Comparison of ENCODE assay signal across 1 cellular context in the genomic region with DNA sequence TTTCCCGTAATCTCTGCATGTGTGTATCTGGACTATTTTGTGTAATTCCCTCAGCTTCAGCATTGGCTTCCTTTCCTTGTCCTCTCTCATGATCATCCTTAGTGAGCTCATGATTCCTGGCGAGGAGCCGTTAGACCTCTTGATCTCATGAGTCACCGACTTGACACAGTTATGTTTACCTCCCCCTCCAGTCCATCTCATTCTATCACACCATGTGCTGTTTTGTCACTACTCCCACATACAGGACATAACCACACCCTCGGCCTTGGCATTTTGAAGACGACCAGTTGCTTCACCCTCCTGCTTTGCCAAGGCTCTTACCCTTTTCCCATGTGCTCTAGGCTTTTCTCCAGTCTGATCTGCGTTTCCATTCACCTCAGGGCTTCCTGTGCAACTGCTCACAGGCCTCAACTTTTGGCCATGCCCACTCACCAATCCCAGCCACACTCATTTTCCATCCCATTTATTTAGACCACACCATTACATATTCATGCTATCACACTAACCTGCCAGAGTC.
A peak's percentile ranks its signal among the peaks of the same experiment; 100 is the strongest.
TF ChIP-seq lines count a peak whose summit lies in the region.

No MANE protein-coding gene starts in this region.

TF ChIP-seq in K562, 482 proteins besides CTCF, POLR2A, EP300 and RAD21 (continued from another document and continues in another):
- TF ChIP-seq, protein P1, sequence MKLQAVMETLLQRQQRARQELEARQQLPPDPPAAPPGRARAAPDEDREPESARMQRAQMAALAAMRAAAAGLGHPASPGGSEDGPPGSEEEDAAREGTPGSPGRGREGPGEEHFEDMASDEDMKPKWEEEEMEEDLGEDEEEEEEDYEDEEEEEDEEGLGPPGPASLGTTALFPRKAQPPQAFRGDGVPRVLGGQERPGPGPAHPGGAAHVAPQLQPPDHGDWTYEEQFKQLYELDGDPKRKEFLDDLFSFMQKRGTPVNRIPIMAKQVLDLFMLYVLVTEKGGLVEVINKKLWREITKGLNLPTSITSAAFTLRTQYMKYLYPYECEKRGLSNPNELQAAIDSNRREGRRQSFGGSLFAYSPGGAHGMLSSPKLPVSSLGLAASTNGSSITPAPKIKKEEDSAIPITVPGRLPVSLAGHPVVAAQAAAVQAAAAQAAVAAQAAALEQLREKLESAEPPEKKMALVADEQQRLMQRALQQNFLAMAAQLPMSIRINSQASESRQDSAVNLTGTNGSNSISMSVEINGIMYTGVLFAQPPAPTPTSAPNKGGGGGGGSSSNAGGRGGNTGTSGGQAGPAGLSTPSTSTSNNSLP (IDR thresholded peaks at IDR 0.05; ENCODE audit: borderline replicate concordance, low read depth, low read length): peak; percentile 12; the same call in 1 of the 2 replicates
- no peak for TF ChIP-seq XRCC4 (IDR thresholded peaks at IDR 0.05; ENCODE audit: extremely low read depth, insufficient read depth, insufficient read length)
- no peak for TF ChIP-seq RFX7 (CRISPR knock-in tag; IDR thresholded peaks at IDR 0.05)
- TF ChIP-seq ETV6 (IDR thresholded peaks at IDR 0.05; ENCODE audit: borderline replicate concordance in 1 of 2, low read depth in 2 of 2, low read length in 1 of 2): no peak
- no peak for TF ChIP-seq ETV6 (CRISPR knock-in tag; IDR thresholded peaks at IDR 0.05; ENCODE audit: borderline replicate concordance)
- no peak for TF ChIP-seq TAF7 (tag; IDR thresholded peaks at IDR 0.05)
- TF ChIP-seq, protein P2, sequence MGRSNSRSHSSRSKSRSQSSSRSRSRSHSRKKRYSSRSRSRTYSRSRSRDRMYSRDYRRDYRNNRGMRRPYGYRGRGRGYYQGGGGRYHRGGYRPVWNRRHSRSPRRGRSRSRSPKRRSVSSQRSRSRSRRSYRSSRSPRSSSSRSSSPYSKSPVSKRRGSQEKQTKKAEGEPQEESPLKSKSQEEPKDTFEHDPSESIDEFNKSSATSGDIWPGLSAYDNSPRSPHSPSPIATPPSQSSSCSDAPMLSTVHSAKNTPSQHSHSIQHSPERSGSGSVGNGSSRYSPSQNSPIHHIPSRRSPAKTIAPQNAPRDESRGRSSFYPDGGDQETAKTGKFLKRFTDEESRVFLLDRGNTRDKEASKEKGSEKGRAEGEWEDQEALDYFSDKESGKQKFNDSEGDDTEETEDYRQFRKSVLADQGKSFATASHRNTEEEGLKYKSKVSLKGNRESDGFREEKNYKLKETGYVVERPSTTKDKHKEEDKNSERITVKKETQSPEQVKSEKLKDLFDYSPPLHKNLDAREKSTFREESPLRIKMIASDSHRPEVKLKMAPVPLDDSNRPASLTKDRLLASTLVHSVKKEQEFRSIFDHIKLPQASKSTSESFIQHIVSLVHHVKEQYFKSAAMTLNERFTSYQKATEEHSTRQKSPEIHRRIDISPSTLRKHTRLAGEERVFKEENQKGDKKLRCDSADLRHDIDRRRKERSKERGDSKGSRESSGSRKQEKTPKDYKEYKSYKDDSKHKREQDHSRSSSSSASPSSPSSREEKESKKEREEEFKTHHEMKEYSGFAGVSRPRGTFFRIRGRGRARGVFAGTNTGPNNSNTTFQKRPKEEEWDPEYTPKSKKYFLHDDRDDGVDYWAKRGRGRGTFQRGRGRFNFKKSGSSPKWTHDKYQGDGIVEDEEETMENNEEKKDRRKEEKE (IDR thresholded peaks at IDR 0.05; ENCODE audit: borderline replicate concordance in 1 of 2, control insufficient read depth in 1 of 2, low read depth in 2 of 2, low read length in 1 of 2): no peak
- TF ChIP-seq, protein P3, sequence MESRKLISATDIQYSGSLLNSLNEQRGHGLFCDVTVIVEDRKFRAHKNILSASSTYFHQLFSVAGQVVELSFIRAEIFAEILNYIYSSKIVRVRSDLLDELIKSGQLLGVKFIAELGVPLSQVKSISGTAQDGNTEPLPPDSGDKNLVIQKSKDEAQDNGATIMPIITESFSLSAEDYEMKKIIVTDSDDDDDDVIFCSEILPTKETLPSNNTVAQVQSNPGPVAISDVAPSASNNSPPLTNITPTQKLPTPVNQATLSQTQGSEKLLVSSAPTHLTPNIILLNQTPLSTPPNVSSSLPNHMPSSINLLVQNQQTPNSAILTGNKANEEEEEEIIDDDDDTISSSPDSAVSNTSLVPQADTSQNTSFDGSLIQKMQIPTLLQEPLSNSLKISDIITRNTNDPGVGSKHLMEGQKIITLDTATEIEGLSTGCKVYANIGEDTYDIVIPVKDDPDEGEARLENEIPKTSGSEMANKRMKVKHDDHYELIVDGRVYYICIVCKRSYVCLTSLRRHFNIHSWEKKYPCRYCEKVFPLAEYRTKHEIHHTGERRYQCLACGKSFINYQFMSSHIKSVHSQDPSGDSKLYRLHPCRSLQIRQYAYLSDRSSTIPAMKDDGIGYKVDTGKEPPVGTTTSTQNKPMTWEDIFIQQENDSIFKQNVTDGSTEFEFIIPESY (CRISPR knock-in tag; IDR thresholded peaks at IDR 0.05): no peak
- no peak for TF ChIP-seq YY1 (IDR thresholded peaks at IDR 0.05; ENCODE audit: borderline replicate concordance in 1 of 3, control insufficient read depth in 1 of 3, extremely low read depth in 1 of 3, insufficient read depth in 3 of 3, insufficient read length in 1 of 3, insufficient replicate concordance in 2 of 3, low read depth in 1 of 3, low read length in 2 of 3)
- no peak for TF ChIP-seq SIX5 (IDR thresholded peaks at IDR 0.05; ENCODE audit: borderline replicate concordance in 1 of 2, insufficient read depth in 1 of 2, low read depth in 1 of 2, low read length in 2 of 2)
- no peak for TF ChIP-seq MEF2A (IDR thresholded peaks at IDR 0.05; ENCODE audit: control insufficient read depth, low read depth, low read length)
- peak; percentile 85 for TF ChIP-seq EGR1 (conservative IDR thresholded peaks at IDR 0.05)
- no peak for TF ChIP-seq RBM17 (IDR thresholded peaks at IDR 0.05; ENCODE audit: borderline replicate concordance, low read depth, low read length)
- TF ChIP-seq GATAD2A (IDR thresholded peaks at IDR 0.05): no peak
- no peak for TF ChIP-seq KDM5B (IDR thresholded peaks at IDR 0.05; ENCODE audit: insufficient replicate concordance, low read depth, low read length)
- TF ChIP-seq, protein P4, sequence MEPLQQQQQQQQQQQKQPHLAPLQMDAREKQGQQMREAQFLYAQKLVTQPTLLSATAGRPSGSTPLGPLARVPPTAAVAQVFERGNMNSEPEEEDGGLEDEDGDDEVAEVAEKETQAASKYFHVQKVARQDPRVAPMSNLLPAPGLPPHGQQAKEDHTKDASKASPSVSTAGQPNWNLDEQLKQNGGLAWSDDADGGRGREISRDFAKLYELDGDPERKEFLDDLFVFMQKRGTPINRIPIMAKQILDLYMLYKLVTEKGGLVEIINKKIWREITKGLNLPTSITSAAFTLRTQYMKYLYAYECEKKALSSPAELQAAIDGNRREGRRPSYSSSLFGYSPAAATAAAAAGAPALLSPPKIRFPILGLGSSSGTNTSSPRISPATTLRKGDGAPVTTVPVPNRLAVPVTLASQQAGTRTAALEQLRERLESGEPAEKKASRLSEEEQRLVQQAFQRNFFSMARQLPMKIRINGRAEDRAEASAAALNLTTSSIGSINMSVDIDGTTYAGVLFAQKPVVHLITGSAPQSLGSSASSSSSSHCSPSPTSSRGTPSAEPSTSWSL (CRISPR knock-in tag; IDR thresholded peaks at IDR 0.05; ENCODE audit: borderline replicate concordance): no peak
- peak; percentile 60 for TF ChIP-seq TCF3 (CRISPR knock-in tag; IDR thresholded peaks at IDR 0.05)
- TF ChIP-seq PHB2 (IDR thresholded peaks at IDR 0.05; ENCODE audit: low read depth): no peak
- no peak for TF ChIP-seq SIN3B (IDR thresholded peaks at IDR 0.05; ENCODE audit: low read depth)
- no peak for TF ChIP-seq E2F3 (CRISPR knock-in tag; IDR thresholded peaks at IDR 0.05)
- no peak for TF ChIP-seq ZNF695 (CRISPR knock-in tag; IDR thresholded peaks at IDR 0.05)
- TF ChIP-seq PPARD (CRISPR knock-in tag; IDR thresholded peaks at IDR 0.05): no peak
- TF ChIP-seq, protein P5, sequence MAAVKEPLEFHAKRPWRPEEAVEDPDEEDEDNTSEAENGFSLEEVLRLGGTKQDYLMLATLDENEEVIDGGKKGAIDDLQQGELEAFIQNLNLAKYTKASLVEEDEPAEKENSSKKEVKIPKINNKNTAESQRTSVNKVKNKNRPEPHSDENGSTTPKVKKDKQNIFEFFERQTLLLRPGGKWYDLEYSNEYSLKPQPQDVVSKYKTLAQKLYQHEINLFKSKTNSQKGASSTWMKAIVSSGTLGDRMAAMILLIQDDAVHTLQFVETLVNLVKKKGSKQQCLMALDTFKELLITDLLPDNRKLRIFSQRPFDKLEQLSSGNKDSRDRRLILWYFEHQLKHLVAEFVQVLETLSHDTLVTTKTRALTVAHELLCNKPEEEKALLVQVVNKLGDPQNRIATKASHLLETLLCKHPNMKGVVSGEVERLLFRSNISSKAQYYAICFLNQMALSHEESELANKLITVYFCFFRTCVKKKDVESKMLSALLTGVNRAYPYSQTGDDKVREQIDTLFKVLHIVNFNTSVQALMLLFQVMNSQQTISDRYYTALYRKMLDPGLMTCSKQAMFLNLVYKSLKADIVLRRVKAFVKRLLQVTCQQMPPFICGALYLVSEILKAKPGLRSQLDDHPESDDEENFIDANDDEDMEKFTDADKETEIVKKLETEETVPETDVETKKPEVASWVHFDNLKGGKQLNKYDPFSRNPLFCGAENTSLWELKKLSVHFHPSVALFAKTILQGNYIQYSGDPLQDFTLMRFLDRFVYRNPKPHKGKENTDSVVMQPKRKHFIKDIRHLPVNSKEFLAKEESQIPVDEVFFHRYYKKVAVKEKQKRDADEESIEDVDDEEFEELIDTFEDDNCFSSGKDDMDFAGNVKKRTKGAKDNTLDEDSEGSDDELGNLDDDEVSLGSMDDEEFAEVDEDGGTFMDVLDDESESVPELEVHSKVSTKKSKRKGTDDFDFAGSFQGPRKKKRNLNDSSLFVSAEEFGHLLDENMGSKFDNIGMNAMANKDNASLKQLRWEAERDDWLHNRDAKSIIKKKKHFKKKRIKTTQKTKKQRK (IDR thresholded peaks at IDR 0.05; ENCODE audit: borderline replicate concordance, low read depth, low read length): no peak
- TF ChIP-seq, protein P6, sequence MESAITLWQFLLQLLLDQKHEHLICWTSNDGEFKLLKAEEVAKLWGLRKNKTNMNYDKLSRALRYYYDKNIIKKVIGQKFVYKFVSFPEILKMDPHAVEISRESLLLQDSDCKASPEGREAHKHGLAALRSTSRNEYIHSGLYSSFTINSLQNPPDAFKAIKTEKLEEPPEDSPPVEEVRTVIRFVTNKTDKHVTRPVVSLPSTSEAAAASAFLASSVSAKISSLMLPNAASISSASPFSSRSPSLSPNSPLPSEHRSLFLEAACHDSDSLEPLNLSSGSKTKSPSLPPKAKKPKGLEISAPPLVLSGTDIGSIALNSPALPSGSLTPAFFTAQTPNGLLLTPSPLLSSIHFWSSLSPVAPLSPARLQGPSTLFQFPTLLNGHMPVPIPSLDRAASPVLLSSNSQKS (CRISPR knock-in tag; IDR thresholded peaks at IDR 0.05): no peak
- peak; percentile 77 for TF ChIP-seq DIDO1 (tag; IDR thresholded peaks at IDR 0.05; ENCODE audit: low read depth)
- no peak for TF ChIP-seq ESRRA (IDR thresholded peaks at IDR 0.05; ENCODE audit: borderline replicate concordance, low read depth)
- TF ChIP-seq, protein P7, sequence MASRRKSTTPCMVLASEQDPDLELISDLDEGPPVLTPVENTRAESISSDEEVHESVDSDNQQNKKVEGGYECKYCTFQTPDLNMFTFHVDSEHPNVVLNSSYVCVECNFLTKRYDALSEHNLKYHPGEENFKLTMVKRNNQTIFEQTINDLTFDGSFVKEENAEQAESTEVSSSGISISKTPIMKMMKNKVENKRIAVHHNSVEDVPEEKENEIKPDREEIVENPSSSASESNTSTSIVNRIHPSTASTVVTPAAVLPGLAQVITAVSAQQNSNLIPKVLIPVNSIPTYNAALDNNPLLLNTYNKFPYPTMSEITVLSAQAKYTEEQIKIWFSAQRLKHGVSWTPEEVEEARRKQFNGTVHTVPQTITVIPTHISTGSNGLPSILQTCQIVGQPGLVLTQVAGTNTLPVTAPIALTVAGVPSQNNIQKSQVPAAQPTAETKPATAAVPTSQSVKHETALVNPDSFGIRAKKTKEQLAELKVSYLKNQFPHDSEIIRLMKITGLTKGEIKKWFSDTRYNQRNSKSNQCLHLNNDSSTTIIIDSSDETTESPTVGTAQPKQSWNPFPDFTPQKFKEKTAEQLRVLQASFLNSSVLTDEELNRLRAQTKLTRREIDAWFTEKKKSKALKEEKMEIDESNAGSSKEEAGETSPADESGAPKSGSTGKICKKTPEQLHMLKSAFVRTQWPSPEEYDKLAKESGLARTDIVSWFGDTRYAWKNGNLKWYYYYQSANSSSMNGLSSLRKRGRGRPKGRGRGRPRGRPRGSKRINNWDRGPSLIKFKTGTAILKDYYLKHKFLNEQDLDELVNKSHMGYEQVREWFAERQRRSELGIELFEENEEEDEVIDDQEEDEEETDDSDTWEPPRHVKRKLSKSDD (conservative IDR thresholded peaks at IDR 0.05; ENCODE audit: low read length): no peak
- peak; percentile 30; the same call in 1 of the 2 replicates for TF ChIP-seq KLF13 (tag; IDR thresholded peaks at IDR 0.05; ENCODE audit: borderline replicate concordance, low read depth)
- TF ChIP-seq, protein P8, sequence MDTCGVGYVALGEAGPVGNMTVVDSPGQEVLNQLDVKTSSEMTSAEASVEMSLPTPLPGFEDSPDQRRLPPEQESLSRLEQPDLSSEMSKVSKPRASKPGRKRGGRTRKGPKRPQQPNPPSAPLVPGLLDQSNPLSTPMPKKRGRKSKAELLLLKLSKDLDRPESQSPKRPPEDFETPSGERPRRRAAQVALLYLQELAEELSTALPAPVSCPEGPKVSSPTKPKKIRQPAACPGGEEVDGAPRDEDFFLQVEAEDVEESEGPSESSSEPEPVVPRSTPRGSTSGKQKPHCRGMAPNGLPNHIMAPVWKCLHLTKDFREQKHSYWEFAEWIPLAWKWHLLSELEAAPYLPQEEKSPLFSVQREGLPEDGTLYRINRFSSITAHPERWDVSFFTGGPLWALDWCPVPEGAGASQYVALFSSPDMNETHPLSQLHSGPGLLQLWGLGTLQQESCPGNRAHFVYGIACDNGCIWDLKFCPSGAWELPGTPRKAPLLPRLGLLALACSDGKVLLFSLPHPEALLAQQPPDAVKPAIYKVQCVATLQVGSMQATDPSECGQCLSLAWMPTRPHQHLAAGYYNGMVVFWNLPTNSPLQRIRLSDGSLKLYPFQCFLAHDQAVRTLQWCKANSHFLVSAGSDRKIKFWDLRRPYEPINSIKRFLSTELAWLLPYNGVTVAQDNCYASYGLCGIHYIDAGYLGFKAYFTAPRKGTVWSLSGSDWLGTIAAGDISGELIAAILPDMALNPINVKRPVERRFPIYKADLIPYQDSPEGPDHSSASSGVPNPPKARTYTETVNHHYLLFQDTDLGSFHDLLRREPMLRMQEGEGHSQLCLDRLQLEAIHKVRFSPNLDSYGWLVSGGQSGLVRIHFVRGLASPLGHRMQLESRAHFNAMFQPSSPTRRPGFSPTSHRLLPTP (IDR thresholded peaks at IDR 0.05; ENCODE audit: borderline replicate concordance, extremely low read depth, insufficient read length): no peak
- no peak for TF ChIP-seq ZNF707 (CRISPR knock-in tag; conservative IDR thresholded peaks at IDR 0.05)
- no peak for TF ChIP-seq NFYB (IDR thresholded peaks at IDR 0.05; ENCODE audit: extremely low read depth, insufficient read length)
- 0 out of 2 replicates have a peak, but pooled peaks have one; percentile 28 for TF ChIP-seq SMARCA5 (IDR thresholded peaks at IDR 0.05)
- no peak for TF ChIP-seq SRSF9 (IDR thresholded peaks at IDR 0.05; ENCODE audit: borderline replicate concordance, low read depth, low read length)
- TF ChIP-seq EZH2 (IDR thresholded peaks at IDR 0.05; ENCODE audit: borderline replicate concordance, low read depth, low read length): no peak
- no peak for TF ChIP-seq PTBP1 (IDR thresholded peaks at IDR 0.05; ENCODE audit: low read depth, low read length)
- TF ChIP-seq SMAD2 (IDR thresholded peaks at IDR 0.05; ENCODE audit: low read depth, low read length): no peak
- TF ChIP-seq ARID2 (IDR thresholded peaks at IDR 0.05): no peak
- TF ChIP-seq POLR2AphosphoS2 (IDR thresholded peaks at IDR 0.05; ENCODE audit: low read length): no peak
